13 cellular contexts compared by ENCODE assay signal in the genomic region with DNA sequence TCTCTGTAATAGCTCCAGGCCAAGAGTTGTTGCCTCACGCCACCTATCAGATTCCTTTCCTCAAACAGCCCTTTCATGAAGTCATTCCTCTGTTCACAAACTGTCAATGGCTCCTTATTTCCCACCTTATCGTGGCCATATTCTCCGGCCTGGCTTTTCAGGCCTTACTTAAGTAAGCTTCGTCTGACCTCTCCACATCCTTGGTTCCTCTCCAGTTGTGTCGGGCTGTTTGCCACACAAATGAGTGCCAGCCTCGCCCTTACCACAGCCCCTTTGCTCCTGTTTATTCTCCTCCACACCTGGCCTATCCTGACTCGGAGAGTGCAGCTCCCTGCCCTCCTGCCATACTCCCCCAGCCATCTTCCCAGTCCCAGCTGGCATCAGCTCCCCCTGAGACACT. TPM values are rescaled to one million over a fixed set of nuclear protein-coding genes. Genes with fewer than 3 reads are reported as not detected.
DNase-seq lines count a peak whose midpoint lies in the region; ATAC-seq, FAIRE-seq and TF ChIP-seq lines count a peak whose summit lies in the region.
"Had no signal": no experiment of that assay in that cellular context is flagged by ENCODE, and none has a peak within 500 bp of the region (broad histone marks: within the 10 kb centered on the region; RNA-seq: fewer than 3 reads in every experiment).

No MANE protein-coding gene starts in this region.

- H3K4me3 ChIP-seq in kidney (ENCODE audit: low read length in 2 of 2), result no peak overlapping the region
- no peak overlapping the region for H3K4me3 ChIP-seq in HepG2 (replicated peaks in 1 of 3; ENCODE audit: insufficient read depth in 1 of 3, low read depth in 2 of 3, low read length in 3 of 3)

- BruUV-seq in HepG2 (replicated peaks; lab: Mats Ljungman, UMichigan), result no TSS peak

- H3K36me3 Mint-ChIP-seq in T-helper 2 cell treated with Interferon-gamma antibody and Interleukin-4, amounts not matched to agents 5 μg/mL and 100 μg/mL, for 36 hours (ENCODE audit: low read depth), result peaks cover 27% of the 10 kb centered on the region
- peaks cover 10% of the 10 kb centered on the region for H3K36me3 Mint-ChIP-seq in activated CD4-positive, alpha-beta memory T cell treated with anti-CD3 and anti-CD28 coated beads for 36 hours
- H3K36me3 Mint-ChIP-seq in stimulated activated naive B cell treated with anti-CD40 and anti-IgM and Interleukin-4, amounts not matched to agents 10 μg/mL and 1 μg/mL and 100 μg/mL, for 72 hours, result peaks cover 29 to 31% of the 10 kb centered on the region in 2 donors

- no peaks in the 10 kb centered on the region for H3K79me2 ChIP-seq in HepG2 (ENCODE audit: insufficient read depth, low read length)

- H4K20me1 ChIP-seq in HepG2 (ENCODE audit: insufficient read depth, low read length), result no peaks in the 10 kb centered on the region

- intact Hi-C loops in activated CD4-positive, alpha-beta memory T cell treated with anti-CD3 and anti-CD28 coated beads for 36 hours (cut with micrococcal nuclease), result no loop called here
- intact Hi-C loops in kidney (cut with DNase I) (no loop called here), HepG2 (cut with micrococcal nuclease; ENCODE audit: unreplicated experiment) (no loop called here)

- no peak overlapping the region for H3K27ac ChIP-seq in kidney (ENCODE audit: low read depth in 2 of 2, low read length in 2 of 2)
- H3K27ac ChIP-seq in HepG2 (ENCODE audit: extremely low read length, insufficient read depth, low read length), result no peak overlapping the region

- peaks cover 22% of the 10 kb centered on the region for H3K4me1 Mint-ChIP-seq in T-helper 2 cell treated with Interferon-gamma antibody and Interleukin-4, amounts not matched to agents 5 μg/mL and 100 μg/mL, for 36 hours (ENCODE audit: low read depth)
- H3K4me1 Mint-ChIP-seq in activated CD4-positive, alpha-beta memory T cell treated with anti-CD3 and anti-CD28 coated beads for 36 hours (ENCODE audit: low read depth), result peaks cover 23% of the 10 kb centered on the region
- H3K4me1 Mint-ChIP-seq in stimulated activated naive B cell treated with anti-CD40 and anti-IgM and Interleukin-4, amounts not matched to agents 10 μg/mL and 1 μg/mL and 100 μg/mL, for 72 hours, result peaks cover 29 to 54% of the 10 kb centered on the region in 2 donors

- WGBS in HepG2 (ENCODE audit: low lambda C conversion rate), result 95% methylated on average over 7 of the region's 7 CpGs

- H3K36me3 ChIP-seq in kidney (ENCODE audit: control insufficient read depth in 1 of 2, insufficient read depth in 2 of 2, low read length in 2 of 2) (no peaks in the 10 kb centered on the region), HepG2 (replicated peaks in 1 of 2; ENCODE audit: control insufficient read depth in 1 of 2, insufficient read depth in 2 of 2, low read length in 2 of 2) (no peaks in the 10 kb centered on the region; a peak in 1 of 5 replicates)

- H3K27me3 Mint-ChIP-seq in T-helper 2 cell treated with Interferon-gamma antibody and Interleukin-4, amounts not matched to agents 5 μg/mL and 100 μg/mL, for 36 hours (ENCODE audit: low read depth), result no peaks in the 10 kb centered on the region
- no peaks in the 10 kb centered on the region for H3K27me3 Mint-ChIP-seq in activated CD4-positive, alpha-beta memory T cell treated with anti-CD3 and anti-CD28 coated beads for 36 hours
- H3K27me3 Mint-ChIP-seq in stimulated activated naive B cell treated with anti-CD40 and anti-IgM and Interleukin-4, amounts not matched to agents 10 μg/mL and 1 μg/mL and 100 μg/mL, for 72 hours, result no peaks in the 10 kb centered on the region

- FAIRE-seq in kidney (lab: Jason Lieb, UNC) (no peak), HepG2 (lab: Jason Lieb, UNC) (no peak)

- CTCF ChIA-PET in activated CD4-positive, alpha-beta memory T cell treated with anti-CD3 and anti-CD28 coated beads for 36 hours (lab: Charles Lee), result interaction anchor here (1.1 to 7.0 kb wide), 5 partner anchors 9 to 48 kb away, joined by 3 to 60 read pairs (median 5); partner anchors contain the start of gene ANKRD13B
- CTCF ChIA-PET in HepG2 (lab: Yijun Ruan, JAX; ENCODE audit: low intra/inter-chr PET ratio, low total read pairs), result no interaction called here

- TF ChIP-seq CTCF in kidney (IDR thresholded peaks at IDR 0.05; ENCODE audit: borderline replicate concordance, extremely low read depth, insufficient read depth) (no peak), HepG2 (CRISPR knock-in tag; IDR thresholded peaks at IDR 0.05) (no peak)

- no peaks in the 10 kb centered on the region for H3K27me3 ChIP-seq in HepG2 (ENCODE audit: control insufficient read depth in 1 of 2, insufficient read depth in 2 of 2, low read length in 2 of 2)

- no peaks in the 10 kb centered on the region for H3K9me3 ChIP-seq in kidney (ENCODE audit: control insufficient read depth in 1 of 2, low read length in 2 of 2)
- no peaks in the 10 kb centered on the region for H3K9me3 ChIP-seq in HepG2 (ENCODE audit: low read length)

- POLR2A ChIA-PET in activated CD4-positive, alpha-beta memory T cell treated with anti-CD3 and anti-CD28 coated beads for 36 hours (lab: Charles Lee), result interaction anchor here (1.5 kb wide), 1 partner anchor 47 kb away, joined by 5 read pairs; no protein-coding TSS in a partner anchor
- POLR2A ChIA-PET in HepG2 (lab: Yijun Ruan, JAX), result no interaction called here

- H3K4me2 ChIP-seq in HepG2 (ENCODE audit: low read depth, low read length), result no peak overlapping the region

- no peak for ATAC-seq in stimulated activated naive B cell treated with anti-CD40 and anti-IgM and Interleukin-4, amounts not matched to agents 10 μg/mL and 1 μg/mL and 100 μg/mL, for 72 hours (replicated peaks)
- ATAC-seq in HepG2, result no peak

- no peak for DNase-seq in T-helper 2 cell treated with Interferon-gamma antibody and Interleukin-4, amounts not matched to agents 5 μg/mL and 100 μg/mL, for 36 hours (ENCODE audit: low spot score)
- DNase-seq in T-helper 2 cell (no peak), kidney (peak; percentile 35), HepG2 (ENCODE audit: low spot score) (no peak), T-helper 9 cell (no peak), KBM-7 (no peak)
- DNase-seq in activated CD4-positive, alpha-beta memory T cell treated with anti-CD3 and anti-CD28 coated beads for 36 hours, result peak; percentile 7
- DNase-seq in stimulated activated naive B cell treated with anti-CD40 and anti-IgM and Interleukin-4, amounts not matched to agents 10 μg/mL and 1 μg/mL and 100 μg/mL, for 72 hours, result peak; percentile 0
- DNase-seq: 8988T, cerebellar nuclear complex, NCI-H2171, OCI-M1, T1000 had no signal

- peak overlapping the region; percentile 31 for H3K4me3 Mint-ChIP-seq in T-helper 2 cell treated with Interferon-gamma antibody and Interleukin-4, amounts not matched to agents 5 μg/mL and 100 μg/mL, for 36 hours
- no peak overlapping the region for H3K4me3 Mint-ChIP-seq in activated CD4-positive, alpha-beta memory T cell treated with anti-CD3 and anti-CD28 coated beads for 36 hours
- no peak overlapping the region for H3K4me3 Mint-ChIP-seq in stimulated activated naive B cell treated with anti-CD40 and anti-IgM and Interleukin-4, amounts not matched to agents 10 μg/mL and 1 μg/mL and 100 μg/mL, for 72 hours

- TF ChIP-seq EP300 in HepG2 (IDR thresholded peaks at IDR 0.05; ENCODE audit: low read depth in 2 of 2, low read length in 2 of 2), result no peak
- no peak for TF ChIP-seq EP300 in HepG2 (CRISPR knock-in tag; IDR thresholded peaks at IDR 0.05; ENCODE audit: borderline replicate concordance)

- peaks cover 10 to 12% of the 10 kb centered on the region in 2 donors for H3K4me1 ChIP-seq in kidney (ENCODE audit: control insufficient read depth in 1 of 2, insufficient read depth in 1 of 2, low read depth in 1 of 2, low read length in 2 of 2)
- H3K4me1 ChIP-seq in HepG2 (ENCODE audit: insufficient read depth, low read length), result peaks cover 37% of the 10 kb centered on the region

- in situ Hi-C loops in HepG2 (cut with HindIII; ENCODE audit: extremely low pct_ligation_motif_present, low pct_unique_long_range_greater_than_20kb) (no loop called here), KBM-7 (cut with MboI; ENCODE audit: low pct_unique_long_range_greater_than_20kb, low sequenced_read_pairs) (loop anchor here (25.0 kb wide), 1 partner anchor 433 kb away; no protein-coding TSS in a partner anchor)

- H3K9me3 Mint-ChIP-seq in T-helper 2 cell treated with Interferon-gamma antibody and Interleukin-4, amounts not matched to agents 5 μg/mL and 100 μg/mL, for 36 hours, result no peaks in the 10 kb centered on the region
- no peaks in the 10 kb centered on the region for H3K9me3 Mint-ChIP-seq in activated CD4-positive, alpha-beta memory T cell treated with anti-CD3 and anti-CD28 coated beads for 36 hours
- H3K9me3 Mint-ChIP-seq in stimulated activated naive B cell treated with anti-CD40 and anti-IgM and Interleukin-4, amounts not matched to agents 10 μg/mL and 1 μg/mL and 100 μg/mL, for 72 hours, result no peaks in the 10 kb centered on the region

- no peak for TF ChIP-seq RAD21 in HepG2 (CRISPR knock-in tag; IDR thresholded peaks at IDR 0.05)

- H3K9ac ChIP-seq in kidney (ENCODE audit: low read length in 2 of 2), result no peak overlapping the region
- no peak overlapping the region for H3K9ac ChIP-seq in HepG2 (ENCODE audit: insufficient read depth, low read depth, low read length)

- no peak for TF ChIP-seq POLR2A in HepG2 (IDR thresholded peaks at IDR 0.05; ENCODE audit: insufficient read depth in 1 of 2, low read depth in 2 of 2, low read length in 2 of 2)

- no peak overlapping the region for H2AFZ ChIP-seq in HepG2 (ENCODE audit: low read length)

- no peak overlapping the region for H3K27ac Mint-ChIP-seq in T-helper 2 cell treated with Interferon-gamma antibody and Interleukin-4, amounts not matched to agents 5 μg/mL and 100 μg/mL, for 36 hours
- H3K27ac Mint-ChIP-seq in activated CD4-positive, alpha-beta memory T cell treated with anti-CD3 and anti-CD28 coated beads for 36 hours, result no peak overlapping the region
- no peak overlapping the region for H3K27ac Mint-ChIP-seq in stimulated activated naive B cell treated with anti-CD40 and anti-IgM and Interleukin-4, amounts not matched to agents 10 μg/mL and 1 μg/mL and 100 μg/mL, for 72 hours

RNA-seq across cellular contexts. Expression of gene TP53I13, which starts 2.0 kb away (rescaled TPM):
- total RNA-seq in activated CD4-positive, alpha-beta memory T cell treated with anti-CD3 and anti-CD28 coated beads for 36 hours, result 10 to 100 TPM; 54.2 to 55.3 TPM
- total RNA-seq in kidney (51.6 TPM), HepG2 (2016; rRNA removed; fragmentation: Illumina TruSeq; extraction: Trizol) (9.9 and 25.7 TPM in 2 replicates)
- polyA plus RNA-seq in kidney (ENCODE audit: insufficient read depth, low read depth, low replicate concordance) (75.5 TPM), HepG2 (2011; rRNA removed) (16.9 and 29.2 TPM in 2 replicates)
- 17.6 and 23.7 TPM in 2 replicates for total RNA-seq in HepG2 (2016; cell fraction: cytosol; rRNA removed; fragmentation: Illumina TruSeq; extraction: Trizol; ENCODE audit: low read depth)
- 9.5 and 27.0 TPM in 2 replicates for total RNA-seq in HepG2 (2016; cell fraction: insoluble cytoplasmic fraction; rRNA removed; fragmentation: Illumina TruSeq; extraction: Trizol)
- total RNA-seq in HepG2 (2016; cell fraction: membrane; rRNA removed; fragmentation: Illumina TruSeq; extraction: Trizol), result 15.6 and 16.0 TPM in 2 replicates
- total RNA-seq in HepG2 (2016; cell fraction: nucleus; rRNA removed; fragmentation: Illumina TruSeq; extraction: Trizol), result 23.1 and 26.1 TPM in 2 replicates
- 15.5 and 31.8 TPM in 2 replicates for polyA plus RNA-seq in HepG2 (2011; cell fraction: cytosol; rRNA removed)
- polyA plus RNA-seq in HepG2 (2011; cell fraction: nucleus; rRNA removed), result 136 and 174 TPM in 2 replicates
- 12.7 and 18.1 TPM in 2 replicates for polyA plus RNA-seq in HepG2 (2012)
- polyA plus RNA-seq in HepG2 (2016; cell fraction: cytosol; fragmentation: Illumina TruSeq; extraction: Trizol; ENCODE audit: low read depth), result 9.2 and 10.2 TPM in 2 replicates
- 8.5 and 9.5 TPM in 2 replicates for polyA plus RNA-seq in HepG2 (2016; cell fraction: insoluble cytoplasmic fraction; fragmentation: Illumina TruSeq; extraction: Trizol; ENCODE audit: low read depth)
- polyA plus RNA-seq in HepG2 (2016; cell fraction: membrane; fragmentation: Illumina TruSeq; extraction: Trizol; ENCODE audit: low read depth), result 10.4 and 10.9 TPM in 2 replicates
- polyA plus RNA-seq in HepG2 (2016; cell fraction: nucleus; fragmentation: Illumina TruSeq; extraction: Trizol; ENCODE audit: insufficient read depth, low read depth), result 51.8 and 59.8 TPM in 2 replicates
- polyA minus RNA-seq in HepG2 (2011; rRNA and poly(A)+ RNA removed; ENCODE audit: low replicate concordance), result 25.1 and 43.5 TPM in 2 replicates
- polyA minus RNA-seq in HepG2 (2011; cell fraction: cytosol; rRNA and poly(A)+ RNA removed), result 18.8 and 20.0 TPM in 2 replicates
- polyA minus RNA-seq in HepG2 (2011; cell fraction: nucleus; rRNA and poly(A)+ RNA removed), result 16.1 and 22.5 TPM in 2 replicates

RNA-seq across cellular contexts. Expression of gene ABHD15, which starts 3.7 kb away (rescaled TPM):
- total RNA-seq in activated CD4-positive, alpha-beta memory T cell treated with anti-CD3 and anti-CD28 coated beads for 36 hours, result 1 to 10 TPM; 8.9 to 9.8 TPM
- total RNA-seq in kidney (9.8 TPM), HepG2 (2016; rRNA removed; fragmentation: Illumina TruSeq; extraction: Trizol) (4.8 and 7.7 TPM in 2 replicates)
- polyA plus RNA-seq in kidney (ENCODE audit: insufficient read depth, low read depth, low replicate concordance) (8.9 TPM), HepG2 (2011; rRNA removed) (2.4 and 2.9 TPM in 2 replicates)
- 0.44 and 0.91 TPM in 2 replicates for total RNA-seq in HepG2 (2016; cell fraction: cytosol; rRNA removed; fragmentation: Illumina TruSeq; extraction: Trizol; ENCODE audit: low read depth)
- 5.0 and 7.3 TPM in 2 replicates for total RNA-seq in HepG2 (2016; cell fraction: insoluble cytoplasmic fraction; rRNA removed; fragmentation: Illumina TruSeq; extraction: Trizol)
- total RNA-seq in HepG2 (2016; cell fraction: membrane; rRNA removed; fragmentation: Illumina TruSeq; extraction: Trizol), result 3.2 and 3.6 TPM in 2 replicates
- total RNA-seq in HepG2 (2016; cell fraction: nucleus; rRNA removed; fragmentation: Illumina TruSeq; extraction: Trizol), result 6.6 and 6.7 TPM in 2 replicates
- polyA plus RNA-seq in HepG2 (2011; cell fraction: cytosol; rRNA removed), result 2.6 and 2.7 TPM in 2 replicates
- polyA plus RNA-seq in HepG2 (2011; cell fraction: nucleus; rRNA removed), result 2.3 and 2.7 TPM in 2 replicates
- 2.3 and 2.8 TPM in 2 replicates for polyA plus RNA-seq in HepG2 (2012)
- polyA plus RNA-seq in HepG2 (2016; cell fraction: cytosol; fragmentation: Illumina TruSeq; extraction: Trizol; ENCODE audit: low read depth), result 0.60 and 0.61 TPM in 2 replicates
- polyA plus RNA-seq in HepG2 (2016; cell fraction: insoluble cytoplasmic fraction; fragmentation: Illumina TruSeq; extraction: Trizol; ENCODE audit: low read depth), result 4.7 and 5.2 TPM in 2 replicates
- polyA plus RNA-seq in HepG2 (2016; cell fraction: membrane; fragmentation: Illumina TruSeq; extraction: Trizol; ENCODE audit: low read depth), result 1.9 and 2.1 TPM in 2 replicates
- 8.6 and 9.0 TPM in 2 replicates for polyA plus RNA-seq in HepG2 (2016; cell fraction: nucleus; fragmentation: Illumina TruSeq; extraction: Trizol; ENCODE audit: insufficient read depth, low read depth)
- polyA minus RNA-seq in HepG2 (2011; rRNA and poly(A)+ RNA removed; ENCODE audit: low replicate concordance), result 9.2 and 15.6 TPM in 2 replicates
- 2.6 and 3.4 TPM in 2 replicates for polyA minus RNA-seq in HepG2 (2011; cell fraction: cytosol; rRNA and poly(A)+ RNA removed)
- polyA minus RNA-seq in HepG2 (2011; cell fraction: nucleus; rRNA and poly(A)+ RNA removed), result 3.6 and 5.5 TPM in 2 replicates

RNA-seq across cellular contexts. Expression of gene GIT1, which starts 18.9 kb away (rescaled TPM):
- 10 to 100 TPM; 51.3 to 54.4 TPM for total RNA-seq in activated CD4-positive, alpha-beta memory T cell treated with anti-CD3 and anti-CD28 coated beads for 36 hours
- total RNA-seq in kidney, result 41.9 TPM
- polyA plus RNA-seq in kidney (ENCODE audit: insufficient read depth, low read depth, low replicate concordance), result 21.4 TPM
- total RNA-seq in HepG2 (2016; rRNA removed; fragmentation: Illumina TruSeq; extraction: Trizol), result 12.9 and 14.2 TPM in 2 replicates
- 6.7 and 9.1 TPM in 2 replicates for total RNA-seq in HepG2 (2016; cell fraction: cytosol; rRNA removed; fragmentation: Illumina TruSeq; extraction: Trizol; ENCODE audit: low read depth)
- total RNA-seq in HepG2 (2016; cell fraction: insoluble cytoplasmic fraction; rRNA removed; fragmentation: Illumina TruSeq; extraction: Trizol), result 11.3 and 13.5 TPM in 2 replicates
- total RNA-seq in HepG2 (2016; cell fraction: membrane; rRNA removed; fragmentation: Illumina TruSeq; extraction: Trizol), result 23.5 and 27.1 TPM in 2 replicates
- total RNA-seq in HepG2 (2016; cell fraction: nucleus; rRNA removed; fragmentation: Illumina TruSeq; extraction: Trizol), result 11.7 and 17.3 TPM in 2 replicates
- 30.8 and 31.5 TPM in 2 replicates for polyA plus RNA-seq in HepG2 (2011; rRNA removed)
- 17.1 and 24.2 TPM in 2 replicates for polyA plus RNA-seq in HepG2 (2011; cell fraction: cytosol; rRNA removed)
- polyA plus RNA-seq in HepG2 (2011; cell fraction: nucleus; rRNA removed), result 56.8 and 69.2 TPM in 2 replicates
- polyA plus RNA-seq in HepG2 (2012), result 15.9 and 22.4 TPM in 2 replicates
- polyA plus RNA-seq in HepG2 (2016; cell fraction: cytosol; fragmentation: Illumina TruSeq; extraction: Trizol; ENCODE audit: low read depth), result 12.0 and 13.0 TPM in 2 replicates
- 17.0 and 22.9 TPM in 2 replicates for polyA plus RNA-seq in HepG2 (2016; cell fraction: insoluble cytoplasmic fraction; fragmentation: Illumina TruSeq; extraction: Trizol; ENCODE audit: low read depth)
- 26.3 and 34.9 TPM in 2 replicates for polyA plus RNA-seq in HepG2 (2016; cell fraction: membrane; fragmentation: Illumina TruSeq; extraction: Trizol; ENCODE audit: low read depth)
- polyA plus RNA-seq in HepG2 (2016; cell fraction: nucleus; fragmentation: Illumina TruSeq; extraction: Trizol; ENCODE audit: insufficient read depth, low read depth), result 31.9 and 33.9 TPM in 2 replicates
- 51.4 and 110 TPM in 2 replicates for polyA minus RNA-seq in HepG2 (2011; rRNA and poly(A)+ RNA removed; ENCODE audit: low replicate concordance)
- 17.5 and 20.2 TPM in 2 replicates for polyA minus RNA-seq in HepG2 (2011; cell fraction: cytosol; rRNA and poly(A)+ RNA removed)
- 22.8 and 25.5 TPM in 2 replicates for polyA minus RNA-seq in HepG2 (2011; cell fraction: nucleus; rRNA and poly(A)+ RNA removed)

RNA-seq across cellular contexts. Expression of gene ANKRD13B, which starts 22.4 kb away (rescaled TPM):
- total RNA-seq in activated CD4-positive, alpha-beta memory T cell treated with anti-CD3 and anti-CD28 coated beads for 36 hours, result 10 to 100 TPM; 14.1 to 15.1 TPM
- total RNA-seq in kidney (3.3 TPM), HepG2 (2016; rRNA removed; fragmentation: Illumina TruSeq; extraction: Trizol) (1.6 and 1.7 TPM in 2 replicates)
- polyA plus RNA-seq in kidney (ENCODE audit: insufficient read depth, low read depth, low replicate concordance) (2.8 TPM), HepG2 (2011; rRNA removed) (1.8 and 2.2 TPM in 2 replicates)
- total RNA-seq in HepG2 (2016; cell fraction: cytosol; rRNA removed; fragmentation: Illumina TruSeq; extraction: Trizol; ENCODE audit: low read depth), result 0.71 and 0.79 TPM in 2 replicates
- 0.76 and 1.6 TPM in 2 replicates for total RNA-seq in HepG2 (2016; cell fraction: insoluble cytoplasmic fraction; rRNA removed; fragmentation: Illumina TruSeq; extraction: Trizol)
- 1.5 and 1.9 TPM in 2 replicates for total RNA-seq in HepG2 (2016; cell fraction: membrane; rRNA removed; fragmentation: Illumina TruSeq; extraction: Trizol)
- total RNA-seq in HepG2 (2016; cell fraction: nucleus; rRNA removed; fragmentation: Illumina TruSeq; extraction: Trizol), result 2.0 and 2.4 TPM in 2 replicates
- 0.83 and 1.4 TPM in 2 replicates for polyA plus RNA-seq in HepG2 (2011; cell fraction: cytosol; rRNA removed)
- 9.9 and 14.7 TPM in 2 replicates for polyA plus RNA-seq in HepG2 (2011; cell fraction: nucleus; rRNA removed)
- 1.2 and 2.1 TPM in 2 replicates for polyA plus RNA-seq in HepG2 (2012)
- polyA plus RNA-seq in HepG2 (2016; cell fraction: cytosol; fragmentation: Illumina TruSeq; extraction: Trizol; ENCODE audit: low read depth), result 0.67 and 0.84 TPM in 2 replicates
- 1.7 and 2.2 TPM in 2 replicates for polyA plus RNA-seq in HepG2 (2016; cell fraction: insoluble cytoplasmic fraction; fragmentation: Illumina TruSeq; extraction: Trizol; ENCODE audit: low read depth)
- polyA plus RNA-seq in HepG2 (2016; cell fraction: membrane; fragmentation: Illumina TruSeq; extraction: Trizol; ENCODE audit: low read depth), result 1.7 and 1.9 TPM in 2 replicates
- polyA plus RNA-seq in HepG2 (2016; cell fraction: nucleus; fragmentation: Illumina TruSeq; extraction: Trizol; ENCODE audit: insufficient read depth, low read depth), result 6.1 and 8.4 TPM in 2 replicates
- polyA minus RNA-seq in HepG2 (2011; rRNA and poly(A)+ RNA removed; ENCODE audit: low replicate concordance), result 3.0 and 21.2 TPM in 2 replicates
- 1.5 and 1.8 TPM in 2 replicates for polyA minus RNA-seq in HepG2 (2011; cell fraction: cytosol; rRNA and poly(A)+ RNA removed)
- 0.75 and 1.8 TPM in 2 replicates for polyA minus RNA-seq in HepG2 (2011; cell fraction: nucleus; rRNA and poly(A)+ RNA removed)

RNA-seq across cellular contexts. Expression of gene CORO6, which starts 52.2 kb away (rescaled TPM):
- total RNA-seq in activated CD4-positive, alpha-beta memory T cell treated with anti-CD3 and anti-CD28 coated beads for 36 hours, result 10 to 100 TPM; 21.3 to 22.1 TPM
- 5.9 TPM for total RNA-seq in kidney
- polyA plus RNA-seq in kidney (ENCODE audit: insufficient read depth, low read depth, low replicate concordance), result 2.1 TPM
- total RNA-seq in HepG2 (2016; rRNA removed; fragmentation: Illumina TruSeq; extraction: Trizol), result 0.42 TPM in 1 of 2 replicates, not detected in the other
- total RNA-seq in HepG2 (2016; cell fraction: cytosol; rRNA removed; fragmentation: Illumina TruSeq; extraction: Trizol; ENCODE audit: low read depth), result 0.10 TPM in 1 of 2 replicates, not detected in the other
- total RNA-seq in HepG2 (2016; cell fraction: insoluble cytoplasmic fraction; rRNA removed; fragmentation: Illumina TruSeq; extraction: Trizol), result 0.15 and 0.39 TPM in 2 replicates
- 0.14 TPM in 1 of 2 replicates, not detected in the other for total RNA-seq in HepG2 (2016; cell fraction: membrane; rRNA removed; fragmentation: Illumina TruSeq; extraction: Trizol)
- total RNA-seq in HepG2 (2016; cell fraction: nucleus; rRNA removed; fragmentation: Illumina TruSeq; extraction: Trizol), result 0.38 and 0.71 TPM in 2 replicates
- polyA plus RNA-seq in HepG2 (2011; rRNA removed), result 0.82 and 1.2 TPM in 2 replicates
- 0.20 and 0.22 TPM in 2 replicates for polyA plus RNA-seq in HepG2 (2011; cell fraction: cytosol; rRNA removed)
- polyA plus RNA-seq in HepG2 (2011; cell fraction: nucleus; rRNA removed), result 10.2 and 12.8 TPM in 2 replicates
- polyA plus RNA-seq in HepG2 (2012), result 0.16 and 0.25 TPM in 2 replicates
- 0.12 TPM in 1 of 2 replicates, not detected in the other for polyA plus RNA-seq in HepG2 (2016; cell fraction: cytosol; fragmentation: Illumina TruSeq; extraction: Trizol; ENCODE audit: low read depth)
- polyA plus RNA-seq in HepG2 (2016; cell fraction: insoluble cytoplasmic fraction; fragmentation: Illumina TruSeq; extraction: Trizol; ENCODE audit: low read depth), result 0.20 TPM in 1 of 2 replicates, not detected in the other
- not detected in 2 replicates for polyA plus RNA-seq in HepG2 (2016; cell fraction: membrane; fragmentation: Illumina TruSeq; extraction: Trizol; ENCODE audit: low read depth)
- 0.96 and 2.4 TPM in 2 replicates for polyA plus RNA-seq in HepG2 (2016; cell fraction: nucleus; fragmentation: Illumina TruSeq; extraction: Trizol; ENCODE audit: insufficient read depth, low read depth)
- 4.6 TPM in 1 of 2 replicates, not detected in the other for polyA minus RNA-seq in HepG2 (2011; rRNA and poly(A)+ RNA removed; ENCODE audit: low replicate concordance)
- not detected in 2 replicates for polyA minus RNA-seq in HepG2 (2011; cell fraction: cytosol; rRNA and poly(A)+ RNA removed)
- 0.50 and 0.52 TPM in 2 replicates for polyA minus RNA-seq in HepG2 (2011; cell fraction: nucleus; rRNA and poly(A)+ RNA removed)

Comparison
In these comparisons a context has a peak if more than half of its experiments do, and no peak if none do; other contexts are left out.
1. DNase-seq: peak in activated CD4-positive, alpha-beta memory T cell treated with anti-CD3 and anti-CD28 coated beads for 36 hours (single experiment), kidney (single experiment) and stimulated activated naive B cell treated with anti-CD40 and anti-IgM and Interleukin-4, amounts not matched to agents 10 μg/mL and 1 μg/mL and 100 μg/mL, for 72 hours (single experiment); none in T-helper 2 cell treated with Interferon-gamma antibody and Interleukin-4, amounts not matched to agents 5 μg/mL and 100 μg/mL, for 36 hours (single experiment), T-helper 2 cell (0 of 5), HepG2 (single experiment), T-helper 9 cell (single experiment) and KBM-7 (single experiment).